9 cellular contexts compared by ENCODE assay signal in the genomic region with DNA sequence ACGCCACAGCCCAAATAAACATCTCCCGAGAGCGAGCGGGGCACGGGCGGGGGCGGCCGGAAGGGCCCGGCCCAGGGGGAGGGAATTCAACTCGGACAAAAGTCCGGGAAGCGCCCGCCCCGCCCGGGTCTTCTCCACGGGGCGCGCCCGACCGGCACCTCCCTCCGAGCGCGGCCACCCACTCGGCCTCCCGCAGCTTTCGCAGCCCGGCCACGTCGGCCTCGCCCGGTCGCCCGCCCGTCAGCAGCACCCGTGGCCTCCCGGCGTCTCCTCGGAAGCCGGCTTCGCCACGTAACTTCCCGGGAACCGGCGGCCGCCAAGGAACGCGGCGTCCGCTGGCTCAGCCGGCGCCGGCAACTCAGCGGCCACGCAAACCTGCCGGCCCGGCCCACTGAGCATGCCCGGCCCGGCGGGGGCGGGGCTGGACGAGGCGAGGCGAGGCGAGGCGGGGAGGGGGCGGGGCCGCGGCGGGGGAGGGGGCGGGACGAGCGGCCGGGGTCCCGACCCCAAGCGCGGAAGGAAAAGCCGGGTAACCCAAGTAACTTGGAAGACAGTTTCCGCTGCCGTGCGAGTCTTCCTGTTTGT. TPM values are rescaled to one million over a fixed set of nuclear protein-coding genes. Genes with fewer than 3 reads are reported as not detected.
A peak's percentile ranks its signal among the peaks of the same experiment; 100 is the strongest.
DNase-seq lines count a peak whose midpoint lies in the region; ATAC-seq lines count a peak whose summit lies in the region.
"Had no signal": no experiment of that assay in that cellular context is flagged by ENCODE, and none has a peak within 500 bp of the region (broad histone marks: within the 10 kb centered on the region; RNA-seq: fewer than 3 reads in every experiment).

A gene (minus strand): TSS at position 369 of the 585 bp plus-strand sequence. CDS start 440 bp downstream, outside the sequence.

- peak; percentile 52 to 77 for DNase-seq in NCI-H524 (lab: John Stamatoyannopoulos, UW)
- no peak for DNase-seq in NCI-H524 treated with DMSO at 0.1 percent for 48 hours (lab: John Stamatoyannopoulos, UW)
- peak; percentile 56 for DNase-seq in NCI-H1417 treated with DMSO at 0.1 percent for 48 hours (lab: John Stamatoyannopoulos, UW)
- DNase-seq in anterior cingulate cortex (lab: John Stamatoyannopoulos, UW): peak in 52 of 58 donors; percentile 37 to 86 (median 72)
- DNase-seq in cardiac septum (ENCODE audit: low spot score): peak; percentile 88
- peak; percentile 57 for DNase-seq in occipital lobe (lab: John Stamatoyannopoulos, UW)
- DNase-seq in GF-D8 (lab: John Stamatoyannopoulos, UW): no peak

- intact Hi-C loops in cardiac septum (cut with DNase I): loop anchor here (5.0 kb wide), 2 partner anchors 65 to 100 kb away; no protein-coding TSS in a partner anchor

- no peak for ATAC-seq in GM19351 (IDR thresholded peaks at IDR 0.05; ENCODE audit: unreplicated experiment)

RNA-seq across cellular contexts. Expression of the gene that starts here (rescaled TPM):
- 138 TPM for total RNA-seq in cardiac septum
- total RNA-seq in occipital lobe: 48.7 TPM
- total RNA-seq: activated naive CD8-positive, alpha-beta T cell treated with anti-CD3 and anti-CD28 coated beads, Interleukin-2, amount 10 ng/mL, durations not matched to agents 7 days and 5 days had no signal

Comparison
In these comparisons a context has a peak if more than half of its experiments do, and no peak if none do; other contexts are left out.
1. DNase-seq: peak in NCI-H524 (2 of 2), NCI-H1417 treated with DMSO at 0.1 percent for 48 hours (single experiment), anterior cingulate cortex (52 of 58), cardiac septum (single experiment) and occipital lobe (single experiment); none in NCI-H524 treated with DMSO at 0.1 percent for 48 hours (single experiment) and GF-D8 (single experiment).